10 cellular contexts compared by ENCODE assay signal in genomic region chr6:3075522-3076113, GRCh38. TPM values are rescaled to one million over a fixed set of nuclear protein-coding genes. Genes with fewer than 3 reads are reported as not detected.
DNase-seq lines count a peak whose midpoint lies in the region; ATAC-seq, FAIRE-seq and TF ChIP-seq lines count a peak whose summit lies in the region.
"Had no signal": no experiment of that assay in that cellular context is flagged by ENCODE, and none has a peak within 500 bp of the region (broad histone marks: within the 10 kb centered on the region; RNA-seq: fewer than 3 reads in every experiment).

No MANE protein-coding gene starts in this region.

- peaks cover 9% of the 10 kb centered on the region; the same call in 1 of the 2 replicates for H3K9me3 ChIP-seq in BLaER1
- no peaks in the 10 kb centered on the region; the same call in 1 of the 2 replicates for H3K9me3 ChIP-seq in HUES48 (ENCODE audit: control insufficient read depth, insufficient read depth, low read length)
- H3K9me3 ChIP-seq in HepG2 (ENCODE audit: low read length), result no peaks in the 10 kb centered on the region

- H3K27ac Mint-ChIP-seq in activated T-helper 2 cell treated with anti-CD3 and anti-CD28 coated beads, Interferon-gamma antibody, Interleukin-2, Interleukin-4, amounts not matched to agents 10 μg/mL and 5 μg/mL and 100 μg/mL, durations not matched to agents 14 hours and 24 hours and 36 hours, result peak overlapping the region; percentile 70

- WGBS in HepG2 (ENCODE audit: low lambda C conversion rate), result 31% methylated on average over 4 of the region's 4 CpGs

- BruUV-seq in HepG2 (replicated peaks; lab: Mats Ljungman, UMichigan), result no TSS peak

- POLR2A ChIA-PET in HepG2 (lab: Yijun Ruan, JAX), result interaction anchor here (0.7 to 2.6 kb wide), 3 partner anchors 12 to 47 kb away, joined by 3 to 8 read pairs (median 7); partner anchors contain the start of gene BPHL

- no peaks in the 10 kb centered on the region for H3K9me3 Mint-ChIP-seq in activated T-helper 2 cell treated with anti-CD3 and anti-CD28 coated beads, Interferon-gamma antibody, Interleukin-2, Interleukin-4, amounts not matched to agents 10 μg/mL and 5 μg/mL and 100 μg/mL, durations not matched to agents 14 hours and 24 hours and 36 hours

- H3K36me3 ChIP-seq in BLaER1, result peaks cover 47% of the 10 kb centered on the region
- H3K36me3 ChIP-seq in HUES48 (ENCODE audit: control insufficient read depth, insufficient read depth, low read length), result peaks cover 41% of the 10 kb centered on the region
- peaks cover 17 to 38% of the 10 kb centered on the region in 2 experiments for H3K36me3 ChIP-seq in HepG2 (replicated peaks in 1 of 2; ENCODE audit: control insufficient read depth in 1 of 2, insufficient read depth in 2 of 2, low read length in 2 of 2)

- H3K4me2 ChIP-seq in BLaER1, result peak overlapping the region; percentile 69
- H3K4me2 ChIP-seq in HepG2 (ENCODE audit: low read depth, low read length), result peak overlapping the region; percentile 70

- peak; percentile 80 for FAIRE-seq in HepG2 (lab: Jason Lieb, UNC)

- peaks cover 53% of the 10 kb centered on the region for H3K79me2 ChIP-seq in HepG2 (ENCODE audit: insufficient read depth, low read length)

- no peak for TF ChIP-seq CTCF in HepG2 (CRISPR knock-in tag; IDR thresholded peaks at IDR 0.05)

- no peaks in the 10 kb centered on the region for H3K27me3 Mint-ChIP-seq in activated T-helper 2 cell treated with anti-CD3 and anti-CD28 coated beads, Interferon-gamma antibody, Interleukin-2, Interleukin-4, amounts not matched to agents 10 μg/mL and 5 μg/mL and 100 μg/mL, durations not matched to agents 14 hours and 24 hours and 36 hours (ENCODE audit: low read depth)

- intact Hi-C loops in activated T-helper 2 cell treated with anti-CD3 and anti-CD28 coated beads, Interferon-gamma antibody, Interleukin-2, Interleukin-4, amounts not matched to agents 10 μg/mL and 5 μg/mL and 100 μg/mL, durations not matched to agents 14 hours and 24 hours and 36 hours (cut with micrococcal nuclease), result no loop called here
- intact Hi-C loops in HepG2 (cut with micrococcal nuclease; ENCODE audit: unreplicated experiment), result no loop called here

- peaks cover 52% of the 10 kb centered on the region for H3K4me1 ChIP-seq in BLaER1
- peaks cover 33% of the 10 kb centered on the region for H3K4me1 ChIP-seq in HUES48 (ENCODE audit: control insufficient read depth, insufficient read depth, low read length)
- peaks cover 35% of the 10 kb centered on the region for H3K4me1 ChIP-seq in HepG2 (ENCODE audit: insufficient read depth, low read length)

- no peak for DNase-seq in activated T-helper 2 cell treated with anti-CD3 and anti-CD28 coated beads, Interferon-gamma antibody, Interleukin-2, Interleukin-4, amounts not matched to agents 10 μg/mL and 5 μg/mL and 100 μg/mL, durations not matched to agents 14 hours and 24 hours and 36 hours (ENCODE audit: low spot score)
- peak; percentile 51 for DNase-seq in HepG2 (ENCODE audit: low spot score)
- no peak for DNase-seq in Kasumi-1 (lab: John Stamatoyannopoulos, UW)
- no peak for DNase-seq in NCI-H524 (lab: John Stamatoyannopoulos, UW)
- DNase-seq in retina, result no peak
- DNase-seq: NCI-H774; stimulated activated CD4-positive, alpha-beta T cell treated with anti-CD3 and anti-CD28 coated beads, Interleukin-4, amount 100 ng/mL, for 1 hour had no signal

- H3K4me1 Mint-ChIP-seq in activated T-helper 2 cell treated with anti-CD3 and anti-CD28 coated beads, Interferon-gamma antibody, Interleukin-2, Interleukin-4, amounts not matched to agents 10 μg/mL and 5 μg/mL and 100 μg/mL, durations not matched to agents 14 hours and 24 hours and 36 hours (ENCODE audit: low read depth), result peaks cover 43% of the 10 kb centered on the region

- peaks cover 53% of the 10 kb centered on the region for H3K36me3 Mint-ChIP-seq in activated T-helper 2 cell treated with anti-CD3 and anti-CD28 coated beads, Interferon-gamma antibody, Interleukin-2, Interleukin-4, amounts not matched to agents 10 μg/mL and 5 μg/mL and 100 μg/mL, durations not matched to agents 14 hours and 24 hours and 36 hours (ENCODE audit: low read depth)

- no peaks in the 10 kb centered on the region for H3K27me3 ChIP-seq in BLaER1
- H3K27me3 ChIP-seq in HUES48 (ENCODE audit: control insufficient read depth, insufficient read depth, low read length), result no peaks in the 10 kb centered on the region
- no peaks in the 10 kb centered on the region for H3K27me3 ChIP-seq in HepG2 (ENCODE audit: control insufficient read depth in 1 of 2, insufficient read depth in 2 of 2, low read length in 2 of 2)

- H3K4me3 Mint-ChIP-seq in activated T-helper 2 cell treated with anti-CD3 and anti-CD28 coated beads, Interferon-gamma antibody, Interleukin-2, Interleukin-4, amounts not matched to agents 10 μg/mL and 5 μg/mL and 100 μg/mL, durations not matched to agents 14 hours and 24 hours and 36 hours (ENCODE audit: low read depth), result peak overlapping the region; percentile 71

- H4K20me1 ChIP-seq in BLaER1 (peaks cover 33% of the 10 kb centered on the region; the same call in 1 of the 2 replicates), HepG2 (ENCODE audit: insufficient read depth, low read length) (no peaks in the 10 kb centered on the region)

- CTCF ChIA-PET in HepG2 (lab: Yijun Ruan, JAX; ENCODE audit: low intra/inter-chr PET ratio, low total read pairs), result no interaction called here

- H2AFZ ChIP-seq in HepG2 (ENCODE audit: low read length), result no peak overlapping the region

- no peak for TF ChIP-seq RAD21 in HepG2 (CRISPR knock-in tag; IDR thresholded peaks at IDR 0.05)

- H3K4me3 ChIP-seq in BLaER1, result no peak overlapping the region
- H3K4me3 ChIP-seq in HUES48 (ENCODE audit: low read depth, low read length), result 0 out of 2 replicates have a peak overlapping the region, but pooled peaks have one; percentile 1
- H3K4me3 ChIP-seq in HepG2 (replicated peaks in 1 of 3; ENCODE audit: insufficient read depth in 1 of 3, low read depth in 2 of 3, low read length in 3 of 3), result peak overlapping the region in 2 of 3 experiments; percentile 8 to 22; a peak in 2 of 6 replicates

- in situ Hi-C loops in HepG2 (cut with HindIII; ENCODE audit: extremely low pct_ligation_motif_present, low pct_unique_long_range_greater_than_20kb), result no loop called here

- ATAC-seq in HepG2 (peak; percentile 63), GM19397 (IDR thresholded peaks at IDR 0.05; ENCODE audit: unreplicated experiment) (no peak)

- H3K27ac ChIP-seq in BLaER1 (no peak overlapping the region), HUES48 (ENCODE audit: low read depth, low read length) (peak overlapping the region; percentile 99), HepG2 (ENCODE audit: extremely low read length, insufficient read depth, low read length) (peak overlapping the region; percentile 58)

- TF ChIP-seq POLR2A in HepG2 (IDR thresholded peaks at IDR 0.05; ENCODE audit: insufficient read depth in 1 of 2, low read depth in 2 of 2, low read length in 2 of 2), result no peak

- TF ChIP-seq EP300 in HepG2 (IDR thresholded peaks at IDR 0.05; ENCODE audit: low read depth in 2 of 2, low read length in 2 of 2) (peak in 1 of 2 experiments; percentile 21; a peak in 1 of 4 replicates), HepG2 (CRISPR knock-in tag; IDR thresholded peaks at IDR 0.05; ENCODE audit: borderline replicate concordance) (no peak)

- no peak overlapping the region for H3K9ac ChIP-seq in BLaER1
- H3K9ac ChIP-seq in HUES48 (ENCODE audit: low read depth, low read length), result peak overlapping the region; percentile 19
- H3K9ac ChIP-seq in HepG2 (ENCODE audit: insufficient read depth, low read depth, low read length), result no peak overlapping the region; the same call in 1 of the 2 replicates

RNA-seq across cellular contexts. Expression of gene RIPK1, which starts 7.3 kb away (rescaled TPM):
- 18.3 and 19.0 TPM in 2 replicates for total RNA-seq in activated T-helper 2 cell treated with anti-CD3 and anti-CD28 coated beads, Interferon-gamma antibody, Interleukin-2, Interleukin-4, amounts not matched to agents 10 μg/mL and 5 μg/mL and 100 μg/mL, durations not matched to agents 14 hours and 24 hours and 36 hours
- 10.3 and 15.0 TPM in 2 replicates for total RNA-seq in HepG2 (2016; rRNA removed; fragmentation: Illumina TruSeq; extraction: Trizol)
- 4.5 and 4.9 TPM in 2 replicates for total RNA-seq in HepG2 (2016; cell fraction: cytosol; rRNA removed; fragmentation: Illumina TruSeq; extraction: Trizol; ENCODE audit: low read depth)
- 10.6 and 13.6 TPM in 2 replicates for total RNA-seq in HepG2 (2016; cell fraction: insoluble cytoplasmic fraction; rRNA removed; fragmentation: Illumina TruSeq; extraction: Trizol)
- 5.4 and 6.4 TPM in 2 replicates for total RNA-seq in HepG2 (2016; cell fraction: membrane; rRNA removed; fragmentation: Illumina TruSeq; extraction: Trizol)
- total RNA-seq in HepG2 (2016; cell fraction: nucleus; rRNA removed; fragmentation: Illumina TruSeq; extraction: Trizol), result 7.4 and 9.7 TPM in 2 replicates
- 9.0 and 10.7 TPM in 2 replicates for polyA plus RNA-seq in HepG2 (2011; rRNA removed)
- polyA plus RNA-seq in HepG2 (2011; cell fraction: cytosol; rRNA removed), result 6.2 and 9.2 TPM in 2 replicates
- 9.5 and 13.1 TPM in 2 replicates for polyA plus RNA-seq in HepG2 (2011; cell fraction: nucleus; rRNA removed)
- 7.6 and 10.8 TPM in 2 replicates for polyA plus RNA-seq in HepG2 (2012)
- polyA plus RNA-seq in HepG2 (2016; cell fraction: cytosol; fragmentation: Illumina TruSeq; extraction: Trizol; ENCODE audit: low read depth), result 0.89 and 0.95 TPM in 2 replicates
- polyA plus RNA-seq in HepG2 (2016; cell fraction: insoluble cytoplasmic fraction; fragmentation: Illumina TruSeq; extraction: Trizol; ENCODE audit: low read depth), result 11.8 and 12.1 TPM in 2 replicates
- 2.3 and 2.7 TPM in 2 replicates for polyA plus RNA-seq in HepG2 (2016; cell fraction: membrane; fragmentation: Illumina TruSeq; extraction: Trizol; ENCODE audit: low read depth)
- polyA plus RNA-seq in HepG2 (2016; cell fraction: nucleus; fragmentation: Illumina TruSeq; extraction: Trizol; ENCODE audit: insufficient read depth, low read depth), result 19.4 and 21.2 TPM in 2 replicates
- 5.4 and 9.3 TPM in 2 replicates for polyA minus RNA-seq in HepG2 (2011; rRNA and poly(A)+ RNA removed; ENCODE audit: low replicate concordance)
- polyA minus RNA-seq in HepG2 (2011; cell fraction: cytosol; rRNA and poly(A)+ RNA removed), result 5.8 and 8.9 TPM in 2 replicates
- 8.9 and 13.7 TPM in 2 replicates for polyA minus RNA-seq in HepG2 (2011; cell fraction: nucleus; rRNA and poly(A)+ RNA removed)

RNA-seq across cellular contexts. Expression of gene BPHL, which starts 42.9 kb away (rescaled TPM):
- 12.1 and 15.8 TPM in 2 replicates for total RNA-seq in activated T-helper 2 cell treated with anti-CD3 and anti-CD28 coated beads, Interferon-gamma antibody, Interleukin-2, Interleukin-4, amounts not matched to agents 10 μg/mL and 5 μg/mL and 100 μg/mL, durations not matched to agents 14 hours and 24 hours and 36 hours
- total RNA-seq in HepG2 (2016; rRNA removed; fragmentation: Illumina TruSeq; extraction: Trizol), result 39.5 and 48.6 TPM in 2 replicates
- total RNA-seq in HepG2 (2016; cell fraction: cytosol; rRNA removed; fragmentation: Illumina TruSeq; extraction: Trizol; ENCODE audit: low read depth), result 13.0 and 14.5 TPM in 2 replicates
- 42.3 and 49.9 TPM in 2 replicates for total RNA-seq in HepG2 (2016; cell fraction: insoluble cytoplasmic fraction; rRNA removed; fragmentation: Illumina TruSeq; extraction: Trizol)
- 29.2 and 32.0 TPM in 2 replicates for total RNA-seq in HepG2 (2016; cell fraction: membrane; rRNA removed; fragmentation: Illumina TruSeq; extraction: Trizol)
- 25.4 and 25.5 TPM in 2 replicates for total RNA-seq in HepG2 (2016; cell fraction: nucleus; rRNA removed; fragmentation: Illumina TruSeq; extraction: Trizol)
- polyA plus RNA-seq in HepG2 (2011; rRNA removed), result 35.6 and 37.8 TPM in 2 replicates
- 25.0 and 32.1 TPM in 2 replicates for polyA plus RNA-seq in HepG2 (2011; cell fraction: cytosol; rRNA removed)
- polyA plus RNA-seq in HepG2 (2011; cell fraction: nucleus; rRNA removed), result 31.4 and 44.9 TPM in 2 replicates
- polyA plus RNA-seq in HepG2 (2012), result 33.2 and 56.4 TPM in 2 replicates
- 12.2 and 18.6 TPM in 2 replicates for polyA plus RNA-seq in HepG2 (2016; cell fraction: cytosol; fragmentation: Illumina TruSeq; extraction: Trizol; ENCODE audit: low read depth)
- 57.7 and 60.4 TPM in 2 replicates for polyA plus RNA-seq in HepG2 (2016; cell fraction: insoluble cytoplasmic fraction; fragmentation: Illumina TruSeq; extraction: Trizol; ENCODE audit: low read depth)
- 24.1 and 29.1 TPM in 2 replicates for polyA plus RNA-seq in HepG2 (2016; cell fraction: membrane; fragmentation: Illumina TruSeq; extraction: Trizol; ENCODE audit: low read depth)
- 40.4 and 41.8 TPM in 2 replicates for polyA plus RNA-seq in HepG2 (2016; cell fraction: nucleus; fragmentation: Illumina TruSeq; extraction: Trizol; ENCODE audit: insufficient read depth, low read depth)
- 7.2 and 21.2 TPM in 2 replicates for polyA minus RNA-seq in HepG2 (2011; rRNA and poly(A)+ RNA removed; ENCODE audit: low replicate concordance)
- polyA minus RNA-seq in HepG2 (2011; cell fraction: cytosol; rRNA and poly(A)+ RNA removed), result 12.7 and 16.3 TPM in 2 replicates
- polyA minus RNA-seq in HepG2 (2011; cell fraction: nucleus; rRNA and poly(A)+ RNA removed), result 34.6 and 42.1 TPM in 2 replicates
